In genomic region chr5:62375627-62376026, GRCh38 we compare ENCODE assay signal across 1 cellular context.
TF ChIP-seq lines count a peak whose summit lies in the region.

No MANE protein-coding gene starts in this region.

TF ChIP-seq in A549, 52 proteins besides CTCF, POLR2A, EP300 and RAD21 (continued from another document):
- TF ChIP-seq EHMT2 (IDR thresholded peaks at IDR 0.05; ENCODE audit: low read depth) (no peak), HEYL (CRISPR knock-in tag; IDR thresholded peaks at IDR 0.05) (no peak), MAFK (IDR thresholded peaks at IDR 0.05; ENCODE audit: partially characterized antibody) (no peak)
TF ChIP-seq in A549: peak in this region for 0.
